Comparison of ENCODE assay signal across 1 cellular context in genomic region chr12:57522019-57522886, GRCh38.
TF ChIP-seq lines count a peak whose summit lies in the region.

MBD6 (plus strand) TSS chr12:57522824; CDS start chr12:57524304, 1,480 bp downstream.

TF ChIP-seq in HEK293, 187 proteins besides CTCF, POLR2A, EP300 and RAD21 (continued from another document and continues in another):
- TF ChIP-seq ZNF645 (tag by site-specific recombination; IDR thresholded peaks at IDR 0.05) (no peak), BCL11B (tag by site-specific recombination; IDR thresholded peaks at IDR 0.05; ENCODE audit: low read depth) (peak; percentile 95), GLIS1 (tag by site-specific recombination; IDR thresholded peaks at IDR 0.05) (peak; percentile 94), ZNF76 (tag by site-specific recombination; IDR thresholded peaks at IDR 0.05; ENCODE audit: borderline replicate concordance, low read depth) (peak; percentile 47; the same call in 1 of the 2 replicates), ZBTB11 (tag by site-specific recombination; conservative IDR thresholded peaks at IDR 0.05; ENCODE audit: low read depth) (no peak), OVOL3 (tag by site-specific recombination; IDR thresholded peaks at IDR 0.05) (no peak), ZNF621 (tag by site-specific recombination; IDR thresholded peaks at IDR 0.05) (no peak), ZNF768 (tag by site-specific recombination; IDR thresholded peaks at IDR 0.05) (no peak), KLF1 (tag by site-specific recombination; IDR thresholded peaks at IDR 0.05) (peak; percentile 94), ZNF791 (tag by site-specific recombination; IDR thresholded peaks at IDR 0.05) (no peak), ZXDB (tag by site-specific recombination; IDR thresholded peaks at IDR 0.05) (peak; percentile 72), ZNF23 (tag by site-specific recombination; IDR thresholded peaks at IDR 0.05; ENCODE audit: borderline replicate concordance) (no peak), ZNF560 (tag by site-specific recombination; IDR thresholded peaks at IDR 0.05; ENCODE audit: borderline replicate concordance) (no peak), KLF9 (tag by site-specific recombination; IDR thresholded peaks at IDR 0.05; ENCODE audit: low read depth) (peak; percentile 74), ZNF561 (tag by site-specific recombination; IDR thresholded peaks at IDR 0.05; ENCODE audit: borderline replicate concordance) (peak; percentile 34; the same call in 1 of the 2 replicates), ZNF366 (tag by site-specific recombination; conservative IDR thresholded peaks at IDR 0.05) (peak; percentile 96), ZNF26 (tag by site-specific recombination; IDR thresholded peaks at IDR 0.05) (no peak), ZNF37A (tag by site-specific recombination; IDR thresholded peaks at IDR 0.05) (no peak), ZNF629 (tag by site-specific recombination; IDR thresholded peaks at IDR 0.05) (peak; percentile 80), ZNF623 (tag by site-specific recombination; IDR thresholded peaks at IDR 0.05) (no peak), ZNF843 (tag by site-specific recombination; IDR thresholded peaks at IDR 0.05) (peak; percentile 60), ZNF416 (tag by site-specific recombination; IDR thresholded peaks at IDR 0.05) (no peak), ZNF776 (tag by site-specific recombination; IDR thresholded peaks at IDR 0.05; ENCODE audit: borderline replicate concordance) (no peak), PRDM6 (tag by site-specific recombination; IDR thresholded peaks at IDR 0.05) (no peak), HOXD13 (CRISPR knock-in tag; IDR thresholded peaks at IDR 0.05; ENCODE audit: borderline replicate concordance) (no peak), ZNF174 (tag by site-specific recombination; IDR thresholded peaks at IDR 0.05) (no peak), ZNF223 (tag by site-specific recombination; IDR thresholded peaks at IDR 0.05) (no peak), ZNF132 (tag by site-specific recombination; IDR thresholded peaks at IDR 0.05; ENCODE audit: borderline replicate concordance) (no peak), ZNF202 (tag by site-specific recombination; IDR thresholded peaks at IDR 0.05; ENCODE audit: borderline replicate concordance) (no peak), ZNF221 (tag by site-specific recombination; IDR thresholded peaks at IDR 0.05; ENCODE audit: borderline replicate concordance) (no peak), ZNF140 (tag by site-specific recombination; IDR thresholded peaks at IDR 0.05) (no peak), ZNF335 (tag by site-specific recombination; conservative IDR thresholded peaks at IDR 0.05) (peak; percentile 43; the same call in 1 of the 2 replicates), ZNF529 (tag by site-specific recombination; IDR thresholded peaks at IDR 0.05; ENCODE audit: insufficient replicate concordance) (no peak), MEIS1 (CRISPR knock-in tag; IDR thresholded peaks at IDR 0.05; ENCODE audit: borderline replicate concordance) (no peak), ZNF350 (tag by site-specific recombination; IDR thresholded peaks at IDR 0.05) (no peak), ZBTB44 (tag by site-specific recombination; IDR thresholded peaks at IDR 0.05) (peak; percentile 5; the same call in 1 of the 2 replicates), ZNF664 (tag by site-specific recombination; IDR thresholded peaks at IDR 0.05) (no peak), ZBTB6 (tag by site-specific recombination; IDR thresholded peaks at IDR 0.05) (no peak)
- TF ChIP-seq, protein P1, sequence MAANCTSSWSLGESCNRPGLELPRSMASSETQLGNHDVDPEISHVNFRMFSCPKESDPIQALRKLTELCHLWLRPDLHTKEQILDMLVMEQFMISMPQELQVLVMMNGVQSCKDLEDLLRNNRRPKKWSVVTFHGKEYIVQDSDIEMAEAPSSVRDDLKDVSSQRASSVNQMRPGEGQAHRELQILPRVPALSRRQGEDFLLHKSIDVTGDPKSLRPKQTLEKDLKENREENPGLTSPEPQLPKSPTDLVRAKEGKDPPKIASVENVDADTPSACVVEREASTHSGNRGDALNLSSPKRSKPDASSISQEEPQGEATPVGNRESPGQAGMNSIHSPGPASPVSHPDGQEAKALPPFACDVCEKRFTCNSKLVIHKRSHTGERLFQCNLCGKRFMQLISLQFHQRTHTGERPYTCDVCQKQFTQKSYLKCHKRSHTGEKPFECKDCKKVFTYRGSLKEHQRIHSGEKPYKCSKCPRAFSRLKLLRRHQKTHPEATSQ (tag by site-specific recombination; IDR thresholded peaks at IDR 0.05), result no peak
- TF ChIP-seq, protein P2, sequence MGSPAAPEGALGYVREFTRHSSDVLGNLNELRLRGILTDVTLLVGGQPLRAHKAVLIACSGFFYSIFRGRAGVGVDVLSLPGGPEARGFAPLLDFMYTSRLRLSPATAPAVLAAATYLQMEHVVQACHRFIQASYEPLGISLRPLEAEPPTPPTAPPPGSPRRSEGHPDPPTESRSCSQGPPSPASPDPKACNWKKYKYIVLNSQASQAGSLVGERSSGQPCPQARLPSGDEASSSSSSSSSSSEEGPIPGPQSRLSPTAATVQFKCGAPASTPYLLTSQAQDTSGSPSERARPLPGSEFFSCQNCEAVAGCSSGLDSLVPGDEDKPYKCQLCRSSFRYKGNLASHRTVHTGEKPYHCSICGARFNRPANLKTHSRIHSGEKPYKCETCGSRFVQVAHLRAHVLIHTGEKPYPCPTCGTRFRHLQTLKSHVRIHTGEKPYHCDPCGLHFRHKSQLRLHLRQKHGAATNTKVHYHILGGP (tag by site-specific recombination; IDR thresholded peaks at IDR 0.05), result no peak
- TF ChIP-seq, protein P3, sequence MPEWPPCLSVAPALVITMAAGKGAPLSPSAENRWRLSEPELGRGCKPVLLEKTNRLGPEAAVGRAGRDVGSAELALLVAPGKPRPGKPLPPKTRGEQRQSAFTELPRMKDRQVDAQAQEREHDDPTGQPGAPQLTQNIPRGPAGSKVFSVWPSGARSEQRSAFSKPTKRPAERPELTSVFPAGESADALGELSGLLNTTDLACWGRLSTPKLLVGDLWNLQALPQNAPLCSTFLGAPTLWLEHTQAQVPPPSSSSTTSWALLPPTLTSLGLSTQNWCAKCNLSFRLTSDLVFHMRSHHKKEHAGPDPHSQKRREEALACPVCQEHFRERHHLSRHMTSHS (tag by site-specific recombination; IDR thresholded peaks at IDR 0.05), result no peak
- TF ChIP-seq, protein P4, sequence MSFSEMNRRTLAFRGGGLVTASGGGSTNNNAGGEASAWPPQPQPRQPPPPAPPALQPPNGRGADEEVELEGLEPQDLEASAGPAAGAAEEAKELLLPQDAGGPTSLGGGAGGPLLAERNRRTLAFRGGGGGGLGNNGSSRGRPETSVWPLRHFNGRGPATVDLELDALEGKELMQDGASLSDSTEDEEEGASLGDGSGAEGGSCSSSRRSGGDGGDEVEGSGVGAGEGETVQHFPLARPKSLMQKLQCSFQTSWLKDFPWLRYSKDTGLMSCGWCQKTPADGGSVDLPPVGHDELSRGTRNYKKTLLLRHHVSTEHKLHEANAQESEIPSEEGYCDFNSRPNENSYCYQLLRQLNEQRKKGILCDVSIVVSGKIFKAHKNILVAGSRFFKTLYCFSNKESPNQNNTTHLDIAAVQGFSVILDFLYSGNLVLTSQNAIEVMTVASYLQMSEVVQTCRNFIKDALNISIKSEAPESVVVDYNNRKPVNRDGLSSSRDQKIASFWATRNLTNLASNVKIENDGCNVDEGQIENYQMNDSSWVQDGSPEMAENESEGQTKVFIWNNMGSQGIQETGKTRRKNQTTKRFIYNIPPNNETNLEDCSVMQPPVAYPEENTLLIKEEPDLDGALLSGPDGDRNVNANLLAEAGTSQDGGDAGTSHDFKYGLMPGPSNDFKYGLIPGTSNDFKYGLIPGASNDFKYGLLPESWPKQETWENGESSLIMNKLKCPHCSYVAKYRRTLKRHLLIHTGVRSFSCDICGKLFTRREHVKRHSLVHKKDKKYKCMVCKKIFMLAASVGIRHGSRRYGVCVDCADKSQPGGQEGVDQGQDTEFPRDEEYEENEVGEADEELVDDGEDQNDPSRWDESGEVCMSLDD (tag by site-specific recombination; IDR thresholded peaks at IDR 0.05), result peak; percentile 99
